ENCODE assay signal across 8 cellular contexts in genomic region chr14:102085944-102086343, GRCh38. TPM values are rescaled to one million over a fixed set of nuclear protein-coding genes. Genes with fewer than 3 reads are reported as not detected.
DNase-seq lines count a peak whose midpoint lies in the region; ATAC-seq and TF ChIP-seq lines count a peak whose summit lies in the region.
"Not testable (repeated sequence)": the region's sequence is repeated elsewhere in the genome, so short reads cannot be mapped to it uniquely, and the experiment has no call there.

No MANE protein-coding gene starts in this region.

- H3K56ac ChIP-seq in mesendoderm (ENCODE audit: low read length): peak overlapping the region; percentile 94

- not testable (repeated sequence) for H3K9me2 ChIP-seq in OCI-LY1 (ENCODE audit: low read depth, low read length)

- H3K36me3 ChIP-seq in GM06990 (ENCODE audit: control insufficient read depth, insufficient read depth, low read length) (peaks cover 16% of the 10 kb centered on the region), OCI-LY1 (ENCODE audit: insufficient read depth, low read length) (peaks cover 54% of the 10 kb centered on the region), mesendoderm (ENCODE audit: control insufficient read depth, insufficient read depth, low read length) (peaks cover 18% of the 10 kb centered on the region), psoas muscle (ENCODE audit: insufficient read depth in 1 of 2, low read depth in 1 of 2) (peaks cover 17 to 51% of the 10 kb centered on the region in 2 donors), upper lobe of left lung (peaks cover 35 to 50% (median 43%) of the 10 kb centered on the region in 4 donors)

- not testable (repeated sequence) for H3K18ac ChIP-seq in mesendoderm (ENCODE audit: low read length)

- H2BK15ac ChIP-seq in mesendoderm (replicated peaks; ENCODE audit: low read depth): not testable (repeated sequence)

- not testable (repeated sequence) for H4K5ac ChIP-seq in mesendoderm (ENCODE audit: low read length)

- H3F3A ChIP-seq in OCI-LY1 (ENCODE audit: insufficient read depth, low read length): not testable (repeated sequence)

- H3K9me3 ChIP-seq in OCI-LY1 (ENCODE audit: low read length); psoas muscle; upper lobe of left lung: not testable (repeated sequence)

- H3K4me1 Mint-ChIP-seq in activated T-cell treated with anti-CD3 and anti-CD28 coated beads, Interleukin-2, amount 50 U/mL, for 4 hours (ENCODE audit: low read depth): peaks cover 68% of the 10 kb centered on the region
- peaks cover 77% of the 10 kb centered on the region for H3K4me1 Mint-ChIP-seq in central memory CD8-positive, alpha-beta T cell

- not testable (repeated sequence) for H2BK5ac ChIP-seq in mesendoderm (ENCODE audit: low read length)

- H3K27ac ChIP-seq in OCI-LY1 (ENCODE audit: low read depth, low read length, poor library complexity, severe bottlenecking): peak overlapping the region; percentile 46
- not testable (repeated sequence) for H3K27ac ChIP-seq in mesendoderm (ENCODE audit: low read depth, low read length)
- peak overlapping the region; percentile 97 for H3K27ac ChIP-seq in psoas muscle
- peak overlapping the region; percentile 99 to 100 (median 100) for H3K27ac ChIP-seq in upper lobe of left lung

- not testable (repeated sequence) for H2AFZ ChIP-seq in OCI-LY1 (ENCODE audit: low read length)

- H3K79me1 ChIP-seq in mesendoderm (ENCODE audit: low read length): not testable (repeated sequence)

- no CpG with 5 or more reads among the region's 8 CpGs for WGBS in mesendoderm (ENCODE audit: extremely low coverage, insufficient coverage, low lambda C conversion rate)
- WGBS in psoas muscle, 3 donors: 6 to 9% (median 8%) methylated on average over 8 of the region's 8 CpGs
- WGBS in upper lobe of left lung, 2 donors: 15 to 17% methylated on average over 8 of the region's 8 CpGs

- H3K27me3 ChIP-seq in GM06990 (replicated peaks; ENCODE audit: control insufficient read depth, insufficient read depth, low read length); OCI-LY1 (ENCODE audit: insufficient read depth, low read length); mesendoderm (ENCODE audit: insufficient read depth, low read length, poor library complexity); psoas muscle (ENCODE audit: insufficient read depth in 3 of 3, low read length in 2 of 3); upper lobe of left lung: not testable (repeated sequence)

- H3K36me3 Mint-ChIP-seq in activated T-cell treated with anti-CD3 and anti-CD28 coated beads, Interleukin-2, amount 50 U/mL, for 4 hours (ENCODE audit: insufficient read depth): peaks cover 52% of the 10 kb centered on the region
- H3K36me3 Mint-ChIP-seq in central memory CD8-positive, alpha-beta T cell (ENCODE audit: insufficient read depth): peaks cover 71% of the 10 kb centered on the region

- not testable (repeated sequence) for TF ChIP-seq CTCF in GM06990 (IDR thresholded peaks at IDR 0.05; ENCODE audit: insufficient read depth, low read length, poor library complexity, severe bottlenecking); OCI-LY1 (IDR thresholded peaks at IDR 0.05; ENCODE audit: low read length); psoas muscle (IDR thresholded peaks at IDR 0.05); upper lobe of left lung (IDR thresholded peaks at IDR 0.05)

- H3K4me3 Mint-ChIP-seq in activated T-cell treated with anti-CD3 and anti-CD28 coated beads, Interleukin-2, amount 50 U/mL, for 4 hours: peak overlapping the region; percentile 99
- peak overlapping the region; percentile 92 for H3K4me3 Mint-ChIP-seq in central memory CD8-positive, alpha-beta T cell

- not testable (repeated sequence) for H3K27me3 Mint-ChIP-seq in activated T-cell treated with anti-CD3 and anti-CD28 coated beads, Interleukin-2, amount 50 U/mL, for 4 hours (ENCODE audit: low read depth); central memory CD8-positive, alpha-beta T cell

- not testable (repeated sequence) for H3K4ac ChIP-seq in mesendoderm (ENCODE audit: low read depth, low read length)

- TF ChIP-seq POLR2A in upper lobe of left lung (IDR thresholded peaks at IDR 0.05): not testable (repeated sequence)

- H3K9me3 Mint-ChIP-seq in activated T-cell treated with anti-CD3 and anti-CD28 coated beads, Interleukin-2, amount 50 U/mL, for 4 hours; central memory CD8-positive, alpha-beta T cell: not testable (repeated sequence)

- H3K9ac ChIP-seq in OCI-LY1 (ENCODE audit: low read length) (peak overlapping the region; percentile 94), mesendoderm (ENCODE audit: low read length) (peak overlapping the region; percentile 73)

- not testable (repeated sequence) for DNase-seq in GM06990 (ENCODE audit: extremely low read depth, insufficient read length); activated T-cell treated with anti-CD3 and anti-CD28 coated beads, Interleukin-2, amount 50 U/mL, for 4 hours; central memory CD8-positive, alpha-beta T cell (ENCODE audit: low spot score in 2 of 2); mesendoderm; psoas muscle; upper lobe of left lung
- DNase-seq in globus pallidus (ENCODE audit: low spot score): peak; percentile 31

- not testable (repeated sequence) for H4K8ac ChIP-seq in mesendoderm (ENCODE audit: low read depth, low read length)

- intact Hi-C loops in psoas muscle (cut with DNase I): loop anchor here (5.0 kb wide), 2 partner anchors 124 to 231 kb away; partner anchors contain the start of genes DYNC1H1 (in 1 of the 2) and ZNF839 (in 1 of the 2)

- H3K4me3 ChIP-seq in GM06990 (replicated peaks; ENCODE audit: low read depth, low read length) (peak overlapping the region; percentile 85), OCI-LY1 (ENCODE audit: low read depth, low read length, poor library complexity, severe bottlenecking) (peak overlapping the region; percentile 91), mesendoderm (ENCODE audit: low read length) (peak overlapping the region; percentile 95), psoas muscle (peak overlapping the region; percentile 80), upper lobe of left lung (peak overlapping the region; percentile 55 to 91 (median 78))

- not testable (repeated sequence) for H3K23ac ChIP-seq in mesendoderm (ENCODE audit: low read length)

- peak overlapping the region; percentile 87 for H3K4me2 ChIP-seq in OCI-LY1 (ENCODE audit: low read length)
- peak overlapping the region; percentile 63 for H3K4me2 ChIP-seq in mesendoderm (ENCODE audit: low read length)

- H3K4me1 ChIP-seq in OCI-LY1 (ENCODE audit: insufficient read depth, low read length, severe bottlenecking) (peaks cover 53% of the 10 kb centered on the region), psoas muscle (peaks cover 49% of the 10 kb centered on the region), upper lobe of left lung (peaks cover 36 to 57% (median 52%) of the 10 kb centered on the region in 4 donors)
- H3K4me1 ChIP-seq in mesendoderm (ENCODE audit: control insufficient read depth, low read depth, low read length): not testable (repeated sequence)

- ATAC-seq in activated T-cell treated with anti-CD3 and anti-CD28 coated beads, Interleukin-2, amount 50 U/mL, for 4 hours; central memory CD8-positive, alpha-beta T cell (replicated peaks; ENCODE audit: extremely low read depth, poor library complexity, severe bottlenecking); psoas muscle; upper lobe of left lung (ENCODE audit: low FRiP score in 2 of 2): not testable (repeated sequence)

- not testable (repeated sequence) for H2BK120ac ChIP-seq in mesendoderm (ENCODE audit: low read depth, low read length)

- H3K79me2 ChIP-seq in OCI-LY1 (ENCODE audit: insufficient read depth, low read length): peaks cover 16% of the 10 kb centered on the region
- peaks cover 37% of the 10 kb centered on the region for H3K79me2 ChIP-seq in mesendoderm (ENCODE audit: control insufficient read depth, insufficient read depth, low read length)

- not testable (repeated sequence) for H2AK5ac ChIP-seq in mesendoderm (ENCODE audit: low read length)

- H3K27ac Mint-ChIP-seq in central memory CD8-positive, alpha-beta T cell (ENCODE audit: low read depth): peak overlapping the region; percentile 83

- not testable (repeated sequence) for H4K20me1 ChIP-seq in OCI-LY1 (ENCODE audit: insufficient read depth, low read length)

- not testable (repeated sequence) for TF ChIP-seq EP300 in upper lobe of left lung (IDR thresholded peaks at IDR 0.05)

RNA-seq across cellular contexts. Expression of gene HSP90AA1, which starts 0.9 kb away (rescaled TPM):
- 1,000 to 10,000 TPM; 1,385 to 1,509 (median 1,444) TPM for total RNA-seq in activated T-cell treated with anti-CD3 and anti-CD28 coated beads, Interleukin-2, amount 50 U/mL, for 4 hours
- polyA plus RNA-seq in mesendoderm (2013, experiment 1 of 2): 1,232 TPM
- polyA plus RNA-seq in mesendoderm (2013, experiment 2 of 2): 1,230 TPM
- total RNA-seq in psoas muscle (100 to 1,000 TPM; 398 to 659 (median 540) TPM), upper lobe of left lung (100 to 1,000 TPM; 147 to 509 (median 258) TPM)
- 1,000 to 10,000 TPM in 1 of 3 donors, 100 to 1,000 TPM in 2; 523 to 1,480 (median 614) TPM for polyA plus RNA-seq in psoas muscle

RNA-seq across cellular contexts. Expression of gene WDR20, which starts 53.8 kb away (rescaled TPM):
- total RNA-seq in activated T-cell treated with anti-CD3 and anti-CD28 coated beads, Interleukin-2, amount 50 U/mL, for 4 hours: 10 to 100 TPM; 28.7 to 33.9 (median 29.9) TPM
- 15.4 TPM for polyA plus RNA-seq in mesendoderm (2013, experiment 1 of 2)
- 14.5 TPM for polyA plus RNA-seq in mesendoderm (2013, experiment 2 of 2)
- total RNA-seq in psoas muscle: 10 to 100 TPM; 18.3 to 26.8 (median 22.3) TPM
- polyA plus RNA-seq in psoas muscle: 10 to 100 TPM; 11.4 to 20.6 (median 11.9) TPM
- total RNA-seq in upper lobe of left lung: 10 to 100 TPM; 16.3 to 28.8 (median 20.6) TPM
